Comparison of ENCODE assay signal across 9 cellular contexts in the genomic region with DNA sequence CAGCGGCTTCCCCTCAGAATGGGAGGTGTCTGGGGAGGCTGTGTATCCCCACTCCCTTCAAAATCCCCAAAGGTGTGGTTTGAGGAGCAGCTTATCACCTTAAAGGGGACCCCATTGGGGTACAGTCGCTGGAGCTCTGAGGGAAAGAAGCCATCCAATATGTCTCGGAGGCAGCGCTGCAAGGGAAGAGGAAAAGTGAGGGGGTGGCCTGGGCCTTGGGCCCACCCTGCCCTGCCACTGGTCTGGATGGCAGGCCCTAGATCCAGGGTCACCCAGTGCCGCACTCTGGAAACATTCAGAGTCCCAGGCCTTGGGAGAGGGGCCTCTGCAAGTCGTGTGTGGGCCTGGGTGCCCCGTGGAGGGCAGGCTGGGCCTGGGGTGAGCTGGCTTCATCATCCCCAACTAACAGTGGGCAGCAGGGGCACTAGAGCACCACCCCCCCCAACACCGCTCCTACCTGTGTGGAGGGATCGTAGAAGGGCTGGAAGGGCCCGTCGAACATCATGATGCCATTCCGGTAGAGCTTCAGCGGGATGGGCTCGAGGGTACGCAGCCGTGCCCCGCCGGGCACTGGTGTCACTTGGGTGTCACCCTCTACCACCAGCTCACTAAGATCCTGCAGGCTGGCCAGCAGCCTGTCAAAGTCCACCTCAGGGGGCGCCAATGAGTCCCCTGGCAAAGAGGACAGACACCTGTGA. TPM values are rescaled to one million over a fixed set of nuclear protein-coding genes. Genes with fewer than 3 reads are reported as not detected.
A peak's percentile ranks its signal among the peaks of the same experiment; 100 is the strongest.
DNase-seq lines count a peak whose midpoint lies in the region; ATAC-seq and TF ChIP-seq lines count a peak whose summit lies in the region.
"Had no signal": no experiment of that assay in that cellular context is flagged by ENCODE, and none has a peak within 500 bp of the region (broad histone marks: within the 10 kb centered on the region; RNA-seq: fewer than 3 reads in every experiment).

No MANE protein-coding gene starts in this region.

- in situ Hi-C loops in IMR-90 (cut with MboI; ENCODE audit: low sequenced_read_pairs): no loop called here

- H4K5ac ChIP-seq in IMR-90 (ENCODE audit: low read depth, low read length): peak overlapping the region; percentile 19

- dilution Hi-C loops in IMR-90 (cut with HindIII; ENCODE audit: low sequenced_read_pairs, unreplicated experiment): no loop called here

- POLR2A ChIA-PET in IMR-90 (lab: Charles Lee; ENCODE audit: unreplicated experiment): no interaction called here

- H3K4me1 Mint-ChIP-seq in Calu3 (ENCODE audit: low read depth, unreplicated experiment): peaks cover 20% of the 10 kb centered on the region
- H3K4me1 Mint-ChIP-seq in activated T-cell treated with anti-CD3 and anti-CD28 coated beads, Interleukin-2, amount 50 U/mL, for 72 hours (ENCODE audit: low read depth): peaks cover 100% of the 10 kb centered on the region

- no TSS peak for BruUV-seq in Calu3 (replicated peaks; lab: Mats Ljungman, UMichigan)
- BruUV-seq in IMR-90 (replicated peaks; lab: Mats Ljungman, UMichigan): no TSS peak

- peaks cover 41% of the 10 kb centered on the region for H3K9me1 ChIP-seq in IMR-90 (ENCODE audit: insufficient read depth, low read length)

- H4K20me1 ChIP-seq in IMR-90 (ENCODE audit: insufficient read depth, low read length): peaks cover 32% of the 10 kb centered on the region

- peak overlapping the region in 1 of 2 experiments; percentile 83; a peak in 3 of 4 replicates for H4K8ac ChIP-seq in IMR-90 (ENCODE audit: low read depth in 2 of 2, low read length in 2 of 2)

- CTCF ChIA-PET in Calu3 (lab: Charles Lee) (interaction anchor here (1.2 to 1.4 kb wide), 3 partner anchors 11 to 36 kb away, joined by 3 read pairs; no protein-coding TSS in a partner anchor), IMR-90 (lab: Yijun Ruan, JAX) (interaction anchor here (0.6 to 1.5 kb wide), 6 partner anchors 10 to 1462 kb away, joined by 3 to 6 read pairs (median 4); partner anchors contain the start of gene CEP85)

- peak overlapping the region; percentile 94 for H2AK5ac ChIP-seq in IMR-90 (ENCODE audit: low read depth, low read length)

- peak overlapping the region; percentile 98 for H2AK9ac ChIP-seq in IMR-90 (replicated peaks; ENCODE audit: low read depth, low read length, poor library complexity)

- H3K27ac ChIP-seq in IMR-90 (ENCODE audit: insufficient read depth, low read length) (peak overlapping the region; percentile 35), vagina (peak overlapping the region; percentile 40)
- H3K27ac ChIP-seq: parathyroid adenoma had no signal

- H3K14ac ChIP-seq in IMR-90 (replicated peaks; ENCODE audit: low read depth, low read length): 0 out of 2 replicates have a peak overlapping the region, but pooled peaks have one; percentile 81

- H4K91ac ChIP-seq in IMR-90 (ENCODE audit: insufficient read depth, low read depth, low read length): peak overlapping the region; percentile 88

- TF ChIP-seq CTCF in Calu3 (IDR thresholded peaks at IDR 0.05; ENCODE audit: unreplicated experiment) (no peak), IMR-90 (conservative IDR thresholded peaks at IDR 0.05; ENCODE audit: low read depth, low read length) (peak; percentile 28), vagina (IDR thresholded peaks at IDR 0.05) (no peak)

- intact Hi-C loops in Calu3 (cut with micrococcal nuclease; ENCODE audit: unreplicated experiment) (no loop called here), IMR-90 (cut with micrococcal nuclease) (no loop called here), vagina (cut with DNase I) (loop anchor here (5.0 kb wide), 1 partner anchor 37 kb away; no protein-coding TSS in a partner anchor)

- H3K4me1 ChIP-seq in IMR-90 (ENCODE audit: control insufficient read depth, insufficient read depth, low read length) (peaks cover 40% of the 10 kb centered on the region), vagina (peaks cover 88% of the 10 kb centered on the region)
- H3K4me1 ChIP-seq: parathyroid adenoma had no signal

- no peak overlapping the region for H3K23ac ChIP-seq in IMR-90 (ENCODE audit: low read depth, low read length)

- TF ChIP-seq RAD21 in IMR-90 (IDR thresholded peaks at IDR 0.05; ENCODE audit: low read length): no peak

- no peak overlapping the region for H3K4me2 ChIP-seq in IMR-90 (ENCODE audit: low read depth, low read length)

- peak overlapping the region; percentile 21; the same call in 1 of the 3 replicates for H2BK15ac ChIP-seq in IMR-90 (ENCODE audit: low read depth, low read length)

- H3K4me3 ChIP-seq in IMR-90 (ENCODE audit: insufficient read depth, low read depth, low read length) (no peak overlapping the region), vagina (no peak overlapping the region)

- H3K9me3 Mint-ChIP-seq in Calu3 (ENCODE audit: low read depth, unreplicated experiment): no peaks in the 10 kb centered on the region
- no peaks in the 10 kb centered on the region for H3K9me3 Mint-ChIP-seq in activated T-cell treated with anti-CD3 and anti-CD28 coated beads, Interleukin-2, amount 50 U/mL, for 72 hours

- H3K27me3 ChIP-seq in IMR-90 (ENCODE audit: control insufficient read depth, insufficient read depth, low read length): no peaks in the 10 kb centered on the region
- no peaks in the 10 kb centered on the region for H3K27me3 ChIP-seq in vagina

- 88% methylated on average over 8 of the region's 19 CpGs; no CpG with 5 or more reads in 1 of the 2 experiments for WGBS in IMR-90 (ENCODE audit: extremely low coverage in 2 of 2, insufficient read length in 1 of 2), 2 experiments

- peak; percentile 30 for DNase-seq in Calu3
- no peak for DNase-seq in IMR-90
- DNase-seq in activated T-cell treated with anti-CD3 and anti-CD28 coated beads, Interleukin-2, amount 50 U/mL, for 72 hours: peak; percentile 75 to 77
- DNase-seq in iPS-NIHi11 (ENCODE audit: low spot score): peak; percentile 85
- DNase-seq in vagina (ENCODE audit: extremely low spot score in 2 of 2): peak in 1 of 2 donors; percentile 87
- DNase-seq in GM19240 (ENCODE audit: insufficient read length, low spot score): no peak
- DNase-seq in NCI-H2171 (lab: John Stamatoyannopoulos, UW): no peak
- DNase-seq in cerebellar nuclear complex (lab: John Stamatoyannopoulos, UW): no peak

- H3K36me3 Mint-ChIP-seq in Calu3 (ENCODE audit: insufficient read depth, unreplicated experiment): peaks cover 36% of the 10 kb centered on the region
- H3K36me3 Mint-ChIP-seq in activated T-cell treated with anti-CD3 and anti-CD28 coated beads, Interleukin-2, amount 50 U/mL, for 72 hours (ENCODE audit: insufficient read depth in 2 of 2): peaks cover 2 to 12% of the 10 kb centered on the region in 2 donors

- no peaks in the 10 kb centered on the region for H3K9me3 ChIP-seq in IMR-90 (ENCODE audit: control insufficient read depth, insufficient read depth, low read length)
- H3K9me3 ChIP-seq in vagina: no peaks in the 10 kb centered on the region

- H2BK120ac ChIP-seq in IMR-90 (ENCODE audit: low read depth, low read length): peak overlapping the region; percentile 88

- H3K4me3 Mint-ChIP-seq in Calu3 (ENCODE audit: low read depth, unreplicated experiment): peak overlapping the region; percentile 48
- H3K4me3 Mint-ChIP-seq in activated T-cell treated with anti-CD3 and anti-CD28 coated beads, Interleukin-2, amount 50 U/mL, for 72 hours: peak overlapping the region; percentile 78 to 81

- peaks cover 20 to 61% of the 10 kb centered on the region in 2 experiments for H3K79me1 ChIP-seq in IMR-90 (ENCODE audit: low read depth in 1 of 2, low read length in 2 of 2)

- H2AFZ ChIP-seq in IMR-90 (replicated peaks; ENCODE audit: low read length, poor library complexity): peak overlapping the region; percentile 88
- H2AFZ ChIP-seq: parathyroid adenoma had no signal

- H3K27ac Mint-ChIP-seq in Calu3 (ENCODE audit: unreplicated experiment): peak overlapping the region; percentile 84
- no peak overlapping the region for H3K27ac Mint-ChIP-seq in activated T-cell treated with anti-CD3 and anti-CD28 coated beads, Interleukin-2, amount 50 U/mL, for 72 hours

- TF ChIP-seq POLR2A in IMR-90 (IDR thresholded peaks at IDR 0.05; ENCODE audit: low read depth, low read length) (peak; percentile 57), vagina (IDR thresholded peaks at IDR 0.05) (no peak)

- peak overlapping the region; percentile 98 for H2BK5ac ChIP-seq in IMR-90 (ENCODE audit: low read depth, low read length, poor library complexity, severe bottlenecking)

- no peak overlapping the region for H3K9ac ChIP-seq in IMR-90 (ENCODE audit: low read depth, low read length)
- H3K9ac ChIP-seq: parathyroid adenoma had no signal

- H3K56ac ChIP-seq in IMR-90 (ENCODE audit: extremely low read depth, insufficient read depth, low read length): no peak overlapping the region

- no peaks in the 10 kb centered on the region for H3K27me3 Mint-ChIP-seq in Calu3 (ENCODE audit: unreplicated experiment)
- H3K27me3 Mint-ChIP-seq in activated T-cell treated with anti-CD3 and anti-CD28 coated beads, Interleukin-2, amount 50 U/mL, for 72 hours (ENCODE audit: low read depth): no peaks in the 10 kb centered on the region

- peaks cover 20% of the 10 kb centered on the region for H3K36me3 ChIP-seq in IMR-90 (ENCODE audit: control insufficient read depth, insufficient read depth, low read length)
- peaks cover 0 to 8% of the 10 kb centered on the region in 2 donors for H3K36me3 ChIP-seq in vagina

- ATAC-seq in IMR-90 (ENCODE audit: low read depth): no peak
- no peak for ATAC-seq in activated T-cell treated with anti-CD3 and anti-CD28 coated beads, Interleukin-2, amount 50 U/mL, for 72 hours (replicated peaks in 1 of 2)

- peak overlapping the region; percentile 79 for H2BK20ac ChIP-seq in IMR-90 (ENCODE audit: low read depth, low read length)

- peak overlapping the region; percentile 94 for H3K4ac ChIP-seq in IMR-90 (ENCODE audit: low read depth, low read length)

- H3K18ac ChIP-seq in IMR-90 (ENCODE audit: low read depth, low read length): no peak overlapping the region

RNA-seq across cellular contexts. Expression of gene SH3BGRL3, which starts 5.6 kb away (rescaled TPM):
- total RNA-seq in Calu3 (2022): 74.6 and 107 TPM in 2 replicates
- total RNA-seq in IMR-90 (2012; rRNA removed): 32.2 and 35.0 TPM in 2 replicates
- 483 and 565 TPM in 2 replicates for polyA plus RNA-seq in IMR-90 (2012; rRNA removed)
- 551 and 581 TPM in 2 replicates for polyA plus RNA-seq in IMR-90 (2012; cell fraction: cytosol; rRNA removed)
- 124 and 136 TPM in 2 replicates for polyA plus RNA-seq in IMR-90 (2012; cell fraction: nucleus; rRNA removed; ENCODE audit: low replicate concordance)
- total RNA-seq in activated T-cell treated with anti-CD3 and anti-CD28 coated beads, Interleukin-2, amount 50 U/mL, for 72 hours: 100 to 1,000 TPM; 148 to 165 TPM
- 115 TPM for total RNA-seq in vagina

RNA-seq across cellular contexts. Expression of gene UBXN11, which starts 20.9 kb away (rescaled TPM):
- 24.0 and 32.0 TPM in 2 replicates for total RNA-seq in Calu3 (2022)
- 3.6 and 5.2 TPM in 2 replicates for total RNA-seq in IMR-90 (2012; rRNA removed)
- 17.0 and 18.4 TPM in 2 replicates for polyA plus RNA-seq in IMR-90 (2012; rRNA removed)
- polyA plus RNA-seq in IMR-90 (2012; cell fraction: cytosol; rRNA removed): 10.1 and 13.9 TPM in 2 replicates
- 151 and 169 TPM in 2 replicates for polyA plus RNA-seq in IMR-90 (2012; cell fraction: nucleus; rRNA removed; ENCODE audit: low replicate concordance)
- total RNA-seq in activated T-cell treated with anti-CD3 and anti-CD28 coated beads, Interleukin-2, amount 50 U/mL, for 72 hours: 10 to 100 TPM; 19.1 to 19.3 TPM
- total RNA-seq in vagina: 7.1 TPM

RNA-seq across cellular contexts. Expression of gene CD52, which starts 32.2 kb away (rescaled TPM):
- total RNA-seq in Calu3 (2022) (not detected in 2 replicates), IMR-90 (2012; rRNA removed) (not detected in 2 replicates), vagina (8.1 TPM)
- 1.3 and 1.6 TPM in 2 replicates for polyA plus RNA-seq in IMR-90 (2012; rRNA removed)
- 0.30 TPM in 1 of 2 replicates, not detected in the other for polyA plus RNA-seq in IMR-90 (2012; cell fraction: cytosol; rRNA removed)
- 0.36 TPM in 1 of 2 replicates, not detected in the other for polyA plus RNA-seq in IMR-90 (2012; cell fraction: nucleus; rRNA removed; ENCODE audit: low replicate concordance)
- 100 to 1,000 TPM; 213 to 245 TPM for total RNA-seq in activated T-cell treated with anti-CD3 and anti-CD28 coated beads, Interleukin-2, amount 50 U/mL, for 72 hours

RNA-seq across cellular contexts. Expression of gene CEP85, which starts 51.5 kb away (rescaled TPM):
- 19.9 and 24.6 TPM in 2 replicates for total RNA-seq in Calu3 (2022)
- total RNA-seq in IMR-90 (2012; rRNA removed): 11.1 and 11.5 TPM in 2 replicates
- polyA plus RNA-seq in IMR-90 (2012; rRNA removed): 11.2 and 11.8 TPM in 2 replicates
- 4.2 and 4.4 TPM in 2 replicates for polyA plus RNA-seq in IMR-90 (2012; cell fraction: cytosol; rRNA removed)
- polyA plus RNA-seq in IMR-90 (2012; cell fraction: nucleus; rRNA removed; ENCODE audit: low replicate concordance): 19.2 and 30.7 TPM in 2 replicates
- 10 to 100 TPM; 30.8 to 34.6 TPM for total RNA-seq in activated T-cell treated with anti-CD3 and anti-CD28 coated beads, Interleukin-2, amount 50 U/mL, for 72 hours
- total RNA-seq in vagina: 9.1 TPM

Comparison
In these comparisons a context has a peak if more than half of its experiments do, and no peak if none do; other contexts are left out.
1. DNase-seq: peak in Calu3 (single experiment), activated T-cell treated with anti-CD3 and anti-CD28 coated beads, Interleukin-2, amount 50 U/mL, for 72 hours (2 of 2) and iPS-NIHi11 (single experiment); none in IMR-90 (single experiment), GM19240 (single experiment), NCI-H2171 (single experiment) and cerebellar nuclear complex (0 of 2).
2. RNA of gene CD52, which starts 32.2 kb away (total RNA-seq): 213 to 245 TPM in activated T-cell treated with anti-CD3 and anti-CD28 coated beads, Interleukin-2, amount 50 U/mL, for 72 hours; 8.1 TPM in vagina (single experiment), not detected in Calu3 and not detected in IMR-90; every median in the first group is over 10 times any median in the second.